Comparison of ENCODE assay signal across 8 cellular contexts in genomic region chr15:56887782-56888127, GRCh38. TPM values are rescaled to one million over a fixed set of nuclear protein-coding genes. Genes with fewer than 3 reads are reported as not detected.
DNase-seq lines count a peak whose midpoint lies in the region; ATAC-seq and TF ChIP-seq lines count a peak whose summit lies in the region.

No MANE protein-coding gene starts in this region.

- no peak for TF ChIP-seq CTCF in adrenal gland (IDR thresholded peaks at IDR 0.05)
- no peak for TF ChIP-seq CTCF in left lung (IDR thresholded peaks at IDR 0.05)
- no peak for TF ChIP-seq CTCF in testis (IDR thresholded peaks at IDR 0.05)

- H3K4me3 Mint-ChIP-seq in T-helper 2 cell treated with Interferon-gamma antibody and Interleukin-4, amounts not matched to agents 5 μg/mL and 100 μg/mL, for 36 hours, result peak overlapping the region; percentile 83

- TF ChIP-seq POLR2A in adrenal gland (IDR thresholded peaks at IDR 0.05), result no peak
- TF ChIP-seq POLR2A in testis (IDR thresholded peaks at IDR 0.05), result no peak

- H3K27ac Mint-ChIP-seq in T-helper 2 cell treated with Interferon-gamma antibody and Interleukin-4, amounts not matched to agents 5 μg/mL and 100 μg/mL, for 36 hours, result peak overlapping the region; percentile 52

- H3K9me3 ChIP-seq in adrenal gland (replicated peaks in 1 of 3) (no peaks in the 10 kb centered on the region), left lung (no peaks in the 10 kb centered on the region), testis (no peaks in the 10 kb centered on the region)

- H3K27ac ChIP-seq in adrenal gland (peak overlapping the region; percentile 49 to 98 (median 97)), left lung (peak overlapping the region; percentile 95 to 97), testis (peak overlapping the region; percentile 97)

- 0 to 10% (median 8%) methylated on average over 1 of the region's 1 CpG for whole genome bisulfite sequencing in adrenal gland, 4 donors
- WGBS in testis, 2 donors, result 0% methylated on average over 1 of the region's 1 CpG

- H3K9me3 Mint-ChIP-seq in T-helper 2 cell treated with Interferon-gamma antibody and Interleukin-4, amounts not matched to agents 5 μg/mL and 100 μg/mL, for 36 hours, result no peaks in the 10 kb centered on the region

- peaks cover 6 to 18% of the 10 kb centered on the region in 2 donors for H3K4me1 ChIP-seq in adrenal gland (replicated peaks in 1 of 2)
- H3K4me1 ChIP-seq in left lung, result peaks cover 4 to 20% of the 10 kb centered on the region in 2 donors
- peaks cover 7% of the 10 kb centered on the region for H3K4me1 ChIP-seq in testis

- no peaks in the 10 kb centered on the region for H3K27me3 ChIP-seq in adrenal gland
- H3K27me3 ChIP-seq in left lung, result no peaks in the 10 kb centered on the region
- H3K27me3 ChIP-seq in testis, result no peaks in the 10 kb centered on the region

- peak overlapping the region in 3 of 4 donors; percentile 27 to 64 (median 48) for H3K4me3 ChIP-seq in adrenal gland
- H3K4me3 ChIP-seq in left lung, result peak overlapping the region; percentile 60 to 62
- peak overlapping the region; percentile 70 to 89 for H3K4me3 ChIP-seq in testis

- no peak for DNase-seq in T-helper 2 cell treated with Interferon-gamma antibody and Interleukin-4, amounts not matched to agents 5 μg/mL and 100 μg/mL, for 36 hours (ENCODE audit: low spot score)
- DNase-seq in T-helper 2 cell (no peak), adrenal gland (no peak), left lung (no peak), testis (no peak), NCI-H2171 (lab: John Stamatoyannopoulos, UW) (no peak), GDM1 (lab: John Stamatoyannopoulos, UW) (no peak)

- H3K4me1 Mint-ChIP-seq in T-helper 2 cell treated with Interferon-gamma antibody and Interleukin-4, amounts not matched to agents 5 μg/mL and 100 μg/mL, for 36 hours (ENCODE audit: low read depth), result peaks cover 21% of the 10 kb centered on the region

- H3K36me3 Mint-ChIP-seq in T-helper 2 cell treated with Interferon-gamma antibody and Interleukin-4, amounts not matched to agents 5 μg/mL and 100 μg/mL, for 36 hours (ENCODE audit: low read depth), result no peaks in the 10 kb centered on the region

- H3K36me3 ChIP-seq in adrenal gland (replicated peaks in 1 of 2) (no peaks in the 10 kb centered on the region), left lung (no peaks in the 10 kb centered on the region), testis (ENCODE audit: low read depth, missing control alignments) (no peaks in the 10 kb centered on the region)

- ATAC-seq in left lung, result no peak
- no peak for ATAC-seq in HG03045 (IDR thresholded peaks at IDR 0.05; ENCODE audit: unreplicated experiment)

- intact Hi-C loops in adrenal gland (cut with DNase I), result loop anchor here in 1 of 2 donors (10.0 kb wide), 1 partner anchor 393 kb away; no protein-coding TSS in a partner anchor
- intact Hi-C loops in left lung (cut with DNase I), result no loop called here
- intact Hi-C loops in testis (cut with DNase I; ENCODE audit: low total_unique reads), result no loop called here

- no peaks in the 10 kb centered on the region for H3K27me3 Mint-ChIP-seq in T-helper 2 cell treated with Interferon-gamma antibody and Interleukin-4, amounts not matched to agents 5 μg/mL and 100 μg/mL, for 36 hours (ENCODE audit: low read depth)

RNA-seq across cellular contexts. Expression of gene TCF12, which starts 30.7 kb away (rescaled TPM):
- 100 to 1,000 TPM in 2 of 8 donors, 10 to 100 TPM in 6; 51.6 to 121 (median 88.2) TPM for total RNA-seq in adrenal gland
- 10 to 100 TPM in 2 of 3 donors, 1 to 10 TPM in 1; 7.6 to 59.3 (median 13.5) TPM for polyA plus RNA-seq in adrenal gland
- 100 to 1,000 TPM; 106 to 116 TPM for total RNA-seq in left lung
- total RNA-seq in testis, result 100 to 1,000 TPM; 146 to 152 TPM
- polyA plus RNA-seq in testis (ENCODE audit: insufficient read depth, low read depth, low replicate concordance), result 51.8 TPM
